In genomic region chr21:45814151-45814940, GRCh38 we compare ENCODE assay signal across 1 cellular context.
TF ChIP-seq lines count a peak whose summit lies in the region.

No MANE protein-coding gene starts in this region.

TF ChIP-seq in HepG2, 621 proteins besides CTCF, POLR2A, EP300 and RAD21:
- peak; percentile 44 for TF ChIP-seq ASH2L (IDR thresholded peaks at IDR 0.05; ENCODE audit: insufficient read length, low read depth, low read length)
